ENCODE assay signal across 8 cellular contexts in the genomic region with DNA sequence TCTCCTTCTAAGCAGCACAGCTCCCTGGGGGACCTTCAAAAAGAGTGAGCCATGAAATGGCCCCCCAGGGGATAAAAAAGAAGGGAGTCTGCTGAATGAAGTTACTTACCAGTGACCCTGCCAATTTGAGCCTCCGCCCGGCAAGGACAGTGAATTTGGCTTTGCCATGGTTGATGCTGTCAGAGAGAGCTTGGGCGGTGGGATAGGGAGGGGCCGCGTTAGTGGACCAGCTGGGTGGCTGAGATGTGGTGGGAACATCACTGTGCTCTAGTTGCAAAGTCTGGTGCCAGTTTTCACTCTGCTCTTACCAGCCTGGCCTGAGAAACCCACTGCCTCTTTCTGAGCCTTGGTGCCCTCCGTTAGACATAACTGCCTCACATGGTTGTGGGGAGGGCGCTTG.
"Had no signal": no experiment of that assay in that cellular context is flagged by ENCODE, and none has a peak within 500 bp of the region (broad histone marks: within the 10 kb centered on the region; RNA-seq: fewer than 3 reads in every experiment).

No MANE protein-coding gene starts in this region.

- H3K36me3 Mint-ChIP-seq: IgD-negative memory B cell had no signal

- H3K27ac Mint-ChIP-seq: IgD-negative memory B cell had no signal

- ATAC-seq: HepG2 had no signal

- H3K27ac ChIP-seq: HL-60, KMS-11 had no signal

- H3K4me3 Mint-ChIP-seq: IgD-negative memory B cell had no signal

- DNase-seq: IMR-90, KBM-7, KG1 had no signal

- H3K4me2 ChIP-seq: KMS-11 had no signal

- FAIRE-seq: HepG2, HTR-8/SVneo had no signal

- H3K9ac ChIP-seq: KMS-11 had no signal
